ENCODE assay signal across 8 cellular contexts in genomic region chr2:134245340-134245984, GRCh38. TPM values are rescaled to one million over a fixed set of nuclear protein-coding genes. Genes with fewer than 3 reads are reported as not detected.
A peak's percentile ranks its signal among the peaks of the same experiment; 100 is the strongest.
DNase-seq lines count a peak whose midpoint lies in the region; ATAC-seq and TF ChIP-seq lines count a peak whose summit lies in the region.

No MANE protein-coding gene starts in this region.

- TF ChIP-seq EP300 in ovary (IDR thresholded peaks at IDR 0.05) (no peak), tibial nerve (IDR thresholded peaks at IDR 0.05) (peak in 1 of 2 donors; percentile 42)

- DNase-seq in LNCaP clone FGC (ENCODE audit: low read depth) (peak; percentile 85), RWPE1 (ENCODE audit: low spot score) (peak; percentile 36), foreskin melanocyte (peak; percentile 51), ovary (peak; percentile 62 to 77 (median 70)), tibial nerve (ENCODE audit: low spot score in 2 of 2) (peak; percentile 78 to 95)
- DNase-seq in activated effector memory CD4-positive, alpha-beta T cell treated with Interleukin-2 at 50 U/mL for 16 hours = peak; percentile 54

- intact Hi-C loops in ovary (cut with DNase I) = loop anchor here in 3 of 4 donors (5.0 to 10.0 kb wide), 3 partner anchors 121 to 128 kb away; no protein-coding TSS in a partner anchor

- no peak overlapping the region for H3K27ac ChIP-seq in DOHH2 (ENCODE audit: low read depth, low read length)
- no peak overlapping the region for H3K27ac ChIP-seq in RWPE1
- no peak overlapping the region for H3K27ac ChIP-seq in ovary
- H3K27ac ChIP-seq in tibial nerve = no peak overlapping the region

- POLR2A ChIA-PET in RWPE1 (lab: Yijun Ruan, JAX; ENCODE audit: low non-redundant PET) = no interaction called here

- H3K79me2 ChIP-seq in DOHH2 (ENCODE audit: control insufficient read depth, low read length) = peaks cover 96% of the 10 kb centered on the region

- peak; percentile 88 for TF ChIP-seq CTCF in DOHH2 (IDR thresholded peaks at IDR 0.05; ENCODE audit: low read depth, low read length, poor library complexity, severe bottlenecking)
- TF ChIP-seq CTCF in LNCaP clone FGC (IDR thresholded peaks at IDR 0.05; ENCODE audit: control insufficient read depth, extremely low read depth, insufficient read depth) = peak; percentile 79
- peak; percentile 81 for TF ChIP-seq CTCF in RWPE1 (conservative IDR thresholded peaks at IDR 0.05; ENCODE audit: low read depth)
- peak; percentile 19 to 59 (median 41) for TF ChIP-seq CTCF in ovary (IDR thresholded peaks at IDR 0.05)
- peak; percentile 65 to 70 (median 66) for TF ChIP-seq CTCF in tibial nerve (IDR thresholded peaks at IDR 0.05)

- peaks cover 9% of the 10 kb centered on the region for H3F3A ChIP-seq in DOHH2 (ENCODE audit: control insufficient read depth, insufficient read depth)

- TF ChIP-seq POLR2A in ovary (IDR thresholded peaks at IDR 0.05) (no peak), tibial nerve (IDR thresholded peaks at IDR 0.05) (no peak)

- WGBS in ovary, 3 donors = 23 to 48% (median 40%) methylated on average over 2 of the region's 2 CpGs
- WGBS in tibial nerve, 2 donors = 33 to 38% methylated on average over 2 of the region's 2 CpGs

- no peaks in the 10 kb centered on the region for H3K9me2 ChIP-seq in DOHH2 (replicated peaks; ENCODE audit: control insufficient read depth, low read length)

- H3K36me3 ChIP-seq in DOHH2 (ENCODE audit: control insufficient read depth, low read length) (peaks cover 2% of the 10 kb centered on the region; the same call in 1 of the 2 replicates), ovary (no peaks in the 10 kb centered on the region), tibial nerve (no peaks in the 10 kb centered on the region)

- H4K20me1 ChIP-seq in DOHH2 (ENCODE audit: control insufficient read depth, insufficient read depth, low read depth, low read length) = peaks cover 7% of the 10 kb centered on the region; the same call in 1 of the 2 replicates

- CTCF ChIA-PET in RWPE1 (lab: Yijun Ruan, JAX) = interaction anchor here (0.6 to 2.1 kb wide), 18 partner anchors 8 to 361 kb away, joined by 3 to 23 read pairs (median 4); partner anchors contain the start of gene MGAT5

- H3K4me2 ChIP-seq in DOHH2 (ENCODE audit: low read length) = peak overlapping the region; percentile 39

- no peak for ATAC-seq in GM18498 (IDR thresholded peaks at IDR 0.05; ENCODE audit: unreplicated experiment)

- no peaks in the 10 kb centered on the region; the same call in 1 of the 2 replicates for H3K9me3 ChIP-seq in DOHH2 (ENCODE audit: control insufficient read depth, insufficient read depth, low read length)
- no peaks in the 10 kb centered on the region for H3K9me3 ChIP-seq in ovary
- H3K9me3 ChIP-seq in tibial nerve = no peaks in the 10 kb centered on the region

- H3K4me3 ChIP-seq in DOHH2 (ENCODE audit: low read length) = peak overlapping the region; percentile 1
- H3K4me3 ChIP-seq in LNCaP clone FGC (ENCODE audit: low read depth, low read length) = no peak overlapping the region
- H3K4me3 ChIP-seq in ovary = no peak overlapping the region
- no peak overlapping the region for H3K4me3 ChIP-seq in tibial nerve

- no peaks in the 10 kb centered on the region for H3K27me3 ChIP-seq in DOHH2 (ENCODE audit: control insufficient read depth, low read length)
- no peaks in the 10 kb centered on the region for H3K27me3 ChIP-seq in ovary
- no peaks in the 10 kb centered on the region for H3K27me3 ChIP-seq in tibial nerve

- H3K4me1 ChIP-seq in DOHH2 (ENCODE audit: control insufficient read depth, low read length) (peaks cover 85% of the 10 kb centered on the region), ovary (ENCODE audit: insufficient read depth) (peaks cover 5% of the 10 kb centered on the region), tibial nerve (peaks cover 0 to 34% (median 14%) of the 10 kb centered on the region in 4 donors)

RNA-seq across cellular contexts. Expression of gene MGAT5, which starts 8.4 kb away (rescaled TPM):
- total RNA-seq in ovary = 10 to 100 TPM; 23.5 to 47.6 (median 32.4) TPM
- polyA plus RNA-seq in ovary = 10 to 100 TPM; 11.3 to 61.2 TPM
- 10 to 100 TPM; 34.1 to 47.5 (median 42.6) TPM for total RNA-seq in tibial nerve

Comparison
In these comparisons a context has a peak if more than half of its experiments do, and no peak if none do; other contexts are left out.
1. DNase-seq: peak in every context shown above with its lines; median percentile 86 in tibial nerve; 85 in LNCaP clone FGC; 70 in ovary; 54 in activated effector memory CD4-positive, alpha-beta T cell treated with Interleukin-2 at 50 U/mL for 16 hours; 51 in foreskin melanocyte; 36 in RWPE1.